ENCODE assay signal across 8 cellular contexts in the genomic region with DNA sequence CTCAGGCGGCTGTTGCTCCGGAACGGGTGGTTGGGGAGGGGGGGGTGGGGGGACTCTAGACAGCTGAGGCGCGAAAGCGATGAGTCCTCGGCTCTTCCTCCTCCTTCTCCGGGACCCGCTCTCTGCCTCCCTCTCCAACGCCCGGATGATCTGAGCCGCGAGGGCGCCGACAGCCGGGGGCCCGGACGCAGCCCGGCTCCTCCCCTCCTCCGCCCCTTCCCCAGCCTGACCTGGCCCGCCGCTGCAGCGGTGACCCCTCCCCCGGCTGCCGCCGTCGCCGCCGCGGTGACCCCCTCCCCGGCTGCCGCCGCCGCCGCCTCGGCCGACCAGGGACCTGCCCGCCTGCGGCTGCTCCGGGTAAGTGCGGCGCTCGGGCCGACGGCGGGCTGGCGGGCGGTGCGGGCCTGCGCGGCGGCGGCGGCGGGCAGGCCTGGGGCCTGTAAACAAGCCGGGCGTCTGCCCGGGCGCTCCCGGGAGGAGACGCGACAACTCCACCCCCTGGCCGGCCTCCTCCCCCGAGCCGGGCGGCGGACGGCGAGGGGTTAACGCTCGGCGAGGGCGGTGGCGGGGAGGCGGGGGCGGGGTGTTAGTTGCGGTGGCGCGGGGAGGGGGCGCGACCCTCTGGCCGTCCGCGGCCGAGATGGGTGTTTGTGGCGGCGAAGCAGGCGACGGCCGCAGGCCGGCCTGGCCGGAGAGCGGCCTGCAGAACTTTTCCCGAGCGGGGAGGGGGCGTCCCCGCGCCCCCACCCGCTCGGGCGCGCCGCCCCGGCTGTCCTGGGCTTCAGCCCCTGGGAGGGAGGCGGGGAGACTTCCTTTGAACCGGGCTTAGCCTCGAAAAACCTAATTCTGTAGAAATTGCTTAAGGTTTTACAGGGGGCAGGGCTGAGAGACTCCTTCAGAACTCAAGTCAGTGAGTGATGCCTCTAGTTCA. TPM values are rescaled to one million over a fixed set of nuclear protein-coding genes. Genes with fewer than 3 reads are reported as not detected.
A peak's percentile ranks its signal among the peaks of the same experiment; 100 is the strongest.
DNase-seq lines count a peak whose midpoint lies in the region; ATAC-seq and TF ChIP-seq lines count a peak whose summit lies in the region.

No MANE protein-coding gene starts in this region.

- H3K27ac ChIP-seq in AG04450 (ENCODE audit: low read depth, low read length), result peak overlapping the region; percentile 42
- H3K27ac ChIP-seq in ectodermal cell (ENCODE audit: insufficient read depth, low read depth, low read length, poor library complexity, severe bottlenecking), result peak overlapping the region; percentile 99
- H3K27ac ChIP-seq in lower lobe of right lung, result peak overlapping the region; percentile 99

- TF ChIP-seq CTCF in AG04450 (IDR thresholded peaks at IDR 0.05; ENCODE audit: low read depth, low read length), result no peak
- TF ChIP-seq CTCF in lower lobe of right lung (IDR thresholded peaks at IDR 0.05), result no peak

- no peaks in the 10 kb centered on the region for H3K27me3 Mint-ChIP-seq in activated CD4-positive, alpha-beta memory T cell treated with anti-CD3 and anti-CD28 coated beads for 36 hours

- H3K9me3 Mint-ChIP-seq in activated CD4-positive, alpha-beta memory T cell treated with anti-CD3 and anti-CD28 coated beads for 36 hours, result no peaks in the 10 kb centered on the region

- no peaks in the 10 kb centered on the region for H3K36me3 ChIP-seq in ectodermal cell (ENCODE audit: control insufficient read depth, insufficient read depth, low read length)
- H3K36me3 ChIP-seq in lower lobe of right lung, result no peaks in the 10 kb centered on the region

- WGBS in ectodermal cell, 2 experiments, result 0% methylated on average over 104 to 107 of the region's 107 CpGs

- H3K4me3 Mint-ChIP-seq in activated CD4-positive, alpha-beta memory T cell treated with anti-CD3 and anti-CD28 coated beads for 36 hours, result peak overlapping the region; percentile 82

- H3K27ac Mint-ChIP-seq in activated CD4-positive, alpha-beta memory T cell treated with anti-CD3 and anti-CD28 coated beads for 36 hours, result peak overlapping the region; percentile 76

- POLR2A ChIA-PET in AG04450 (lab: Yijun Ruan, JAX), result interaction anchor here (0.5 to 1.1 kb wide), 8 partner anchors 82 to 765 kb away, joined by 3 to 5 read pairs (median 3); partner anchors contain the start of genes DHRS7, JKAMP, L3HYPDH and PCNX4
- POLR2A ChIA-PET in activated CD4-positive, alpha-beta memory T cell treated with anti-CD3 and anti-CD28 coated beads for 36 hours (lab: Charles Lee), result interaction anchor here (0.5 to 2.4 kb wide), 13 partner anchors 11 to 1552 kb away, joined by 3 to 18 read pairs (median 4); partner anchors contain the start of genes DHRS7, JKAMP, L3HYPDH and PCNX4

- H3K4me1 Mint-ChIP-seq in activated CD4-positive, alpha-beta memory T cell treated with anti-CD3 and anti-CD28 coated beads for 36 hours (ENCODE audit: low read depth), result peaks cover 55% of the 10 kb centered on the region

- no peaks in the 10 kb centered on the region; the same call in 1 of the 2 replicates for H3K9me3 ChIP-seq in AG04450 (ENCODE audit: control insufficient read depth, insufficient read depth, low read length)
- no peaks in the 10 kb centered on the region for H3K9me3 ChIP-seq in ectodermal cell (ENCODE audit: control insufficient read depth, low read length)
- no peaks in the 10 kb centered on the region for H3K9me3 ChIP-seq in lower lobe of right lung

- H3K4me3 ChIP-seq in AG04450 (ENCODE audit: low read depth, low read length) (peak overlapping the region; percentile 69), ectodermal cell (ENCODE audit: insufficient read depth, low read depth, low read length) (peak overlapping the region; percentile 79), lower lobe of right lung (peak overlapping the region; percentile 76)

- DNase-seq in AG04450 (ENCODE audit: low read depth, low spot score), result no peak
- DNase-seq in NCI-H524 (lab: John Stamatoyannopoulos, UW), result peak; percentile 77 to 81
- peak; percentile 71 for DNase-seq in activated CD4-positive, alpha-beta memory T cell treated with anti-CD3 and anti-CD28 coated beads for 36 hours
- DNase-seq in lower lobe of right lung, result peak; percentile 83
- DNase-seq in stimulated activated CD4-positive, alpha-beta T cell treated with anti-CD3 and anti-CD28 coated beads, TNF-alpha, amount 100 ng/mL, for 24 hours (ENCODE audit: low read depth in 3 of 3), result peak; percentile 26 to 64 (median 32)

- H3K36me3 Mint-ChIP-seq in activated CD4-positive, alpha-beta memory T cell treated with anti-CD3 and anti-CD28 coated beads for 36 hours, result peaks cover 6% of the 10 kb centered on the region

- ATAC-seq in GM18873 (IDR thresholded peaks at IDR 0.05; ENCODE audit: low FRiP score, unreplicated experiment) (peak; percentile 1), HG03108 (IDR thresholded peaks at IDR 0.05; ENCODE audit: unreplicated experiment) (peak; percentile 30), lower lobe of right lung (peak; percentile 56 to 57)

- H3K4me1 ChIP-seq in ectodermal cell (ENCODE audit: control insufficient read depth, insufficient read depth, low read length), result peaks cover 11% of the 10 kb centered on the region
- H3K4me1 ChIP-seq in lower lobe of right lung, result peaks cover 44% of the 10 kb centered on the region

- intact Hi-C loops in activated CD4-positive, alpha-beta memory T cell treated with anti-CD3 and anti-CD28 coated beads for 36 hours (cut with micrococcal nuclease), result loop anchor here (1.0 to 10.0 kb wide), 6 partner anchors 82 to 1446 kb away; partner anchors contain the start of genes DAAM1, HIF1A, JKAMP and L3HYPDH
- intact Hi-C loops in lower lobe of right lung (cut with DNase I), result no loop called here

- CTCF ChIA-PET in AG04450 (lab: Charles Lee), result interaction anchor here (0.6 to 1.5 kb wide), 6 partner anchors 82 to 501 kb away, joined by 3 to 10 read pairs (median 4); no protein-coding TSS in a partner anchor
- CTCF ChIA-PET in activated CD4-positive, alpha-beta memory T cell treated with anti-CD3 and anti-CD28 coated beads for 36 hours (lab: Charles Lee), result interaction anchor here (0.7 to 2.7 kb wide), 7 partner anchors 66 to 285 kb away, joined by 3 to 23 read pairs (median 4); no protein-coding TSS in a partner anchor

- H3K27me3 ChIP-seq in AG04450 (ENCODE audit: control insufficient read depth, insufficient read depth, low read length), result no peaks in the 10 kb centered on the region
- no peaks in the 10 kb centered on the region for H3K27me3 ChIP-seq in ectodermal cell (ENCODE audit: control insufficient read depth, insufficient read depth, low read length, poor library complexity, severe bottlenecking)
- H3K27me3 ChIP-seq in lower lobe of right lung (ENCODE audit: low read depth), result no peaks in the 10 kb centered on the region

RNA-seq across cellular contexts. Expression of gene PPM1A, which starts 0.6 kb away (rescaled TPM):
- polyA plus RNA-seq in AG04450 (2011; rRNA removed), result 32.8 and 44.1 TPM in 2 replicates
- polyA minus RNA-seq in AG04450 (2011; rRNA and poly(A)+ RNA removed), result 75.3 and 103 TPM in 2 replicates
- total RNA-seq in activated CD4-positive, alpha-beta memory T cell treated with anti-CD3 and anti-CD28 coated beads for 36 hours, result 10 to 100 TPM; 44.0 to 47.3 TPM
- polyA plus RNA-seq in ectodermal cell (2013, experiment 1 of 4), result 40.7 TPM
- polyA plus RNA-seq in ectodermal cell (2013, experiment 2 of 4), result 39.2 TPM
- 21.8 TPM for polyA plus RNA-seq in ectodermal cell (2013, experiment 3 of 4)
- polyA plus RNA-seq in ectodermal cell (2013, experiment 4 of 4), result 26.8 TPM
- 58.0 TPM for total RNA-seq in lower lobe of right lung

Comparison
In these comparisons a context has a peak if more than half of its experiments do, and no peak if none do; other contexts are left out.
1. H3K27ac ChIP-seq: peak in every context shown above with its lines; median percentile 99 in ectodermal cell; 99 in lower lobe of right lung; 42 in AG04450.
2. ATAC-seq: peak in every context shown above with its lines; median percentile 56 in lower lobe of right lung; 30 in HG03108; 1 in GM18873.